ENCODE assay signal across 2 cellular contexts in genomic region chr9:88932766-88933165, GRCh38.
TF ChIP-seq lines count a peak whose summit lies in the region.

No MANE protein-coding gene starts in this region.

TF ChIP-seq in GM23338, 12 proteins besides CTCF, POLR2A, EP300 and RAD21 (continued from another document):
- TF ChIP-seq ZNF462 (CRISPR knock-in tag; IDR thresholded peaks at IDR 0.05): no peak
- TF ChIP-seq ZNF114 (CRISPR knock-in tag; IDR thresholded peaks at IDR 0.05): no peak
- no peak for TF ChIP-seq CREB1 (CRISPR knock-in tag; IDR thresholded peaks at IDR 0.05; ENCODE audit: low read depth)
- no peak for TF ChIP-seq EZH2phosphoT487 (IDR thresholded peaks at IDR 0.05; ENCODE audit: unreplicated experiment)

TF ChIP-seq in SK-N-SH treated with all-trans-retinoic acid at 6 μM for 48 hours, 23 proteins besides CTCF, POLR2A, EP300 and RAD21 (continued from another document):
- TF ChIP-seq GLIS3 (CRISPR knock-in tag; IDR thresholded peaks at IDR 0.05) (no peak), PATZ1 (CRISPR knock-in tag; IDR thresholded peaks at IDR 0.05; ENCODE audit: borderline replicate concordance) (no peak), ZNF565 (CRISPR knock-in tag; conservative IDR thresholded peaks at IDR 0.05; ENCODE audit: low read depth) (no peak), ISL1 (CRISPR knock-in tag; IDR thresholded peaks at IDR 0.05) (no peak), ESRRG (CRISPR knock-in tag; IDR thresholded peaks at IDR 0.05) (no peak), ZFP30 (CRISPR knock-in tag; IDR thresholded peaks at IDR 0.05) (no peak), CREB5 (CRISPR knock-in tag; IDR thresholded peaks at IDR 0.05; ENCODE audit: low read depth) (no peak), TCF4 (CRISPR knock-in tag; IDR thresholded peaks at IDR 0.05; ENCODE audit: borderline replicate concordance) (no peak), CSDC2 (CRISPR knock-in tag; IDR thresholded peaks at IDR 0.05) (no peak), ZC3H10 (CRISPR knock-in tag; IDR thresholded peaks at IDR 0.05) (no peak), ARNTL (CRISPR knock-in tag; IDR thresholded peaks at IDR 0.05; ENCODE audit: borderline replicate concordance, low read depth) (no peak)
